Comparison of ENCODE assay signal across 8 cellular contexts in the genomic region with DNA sequence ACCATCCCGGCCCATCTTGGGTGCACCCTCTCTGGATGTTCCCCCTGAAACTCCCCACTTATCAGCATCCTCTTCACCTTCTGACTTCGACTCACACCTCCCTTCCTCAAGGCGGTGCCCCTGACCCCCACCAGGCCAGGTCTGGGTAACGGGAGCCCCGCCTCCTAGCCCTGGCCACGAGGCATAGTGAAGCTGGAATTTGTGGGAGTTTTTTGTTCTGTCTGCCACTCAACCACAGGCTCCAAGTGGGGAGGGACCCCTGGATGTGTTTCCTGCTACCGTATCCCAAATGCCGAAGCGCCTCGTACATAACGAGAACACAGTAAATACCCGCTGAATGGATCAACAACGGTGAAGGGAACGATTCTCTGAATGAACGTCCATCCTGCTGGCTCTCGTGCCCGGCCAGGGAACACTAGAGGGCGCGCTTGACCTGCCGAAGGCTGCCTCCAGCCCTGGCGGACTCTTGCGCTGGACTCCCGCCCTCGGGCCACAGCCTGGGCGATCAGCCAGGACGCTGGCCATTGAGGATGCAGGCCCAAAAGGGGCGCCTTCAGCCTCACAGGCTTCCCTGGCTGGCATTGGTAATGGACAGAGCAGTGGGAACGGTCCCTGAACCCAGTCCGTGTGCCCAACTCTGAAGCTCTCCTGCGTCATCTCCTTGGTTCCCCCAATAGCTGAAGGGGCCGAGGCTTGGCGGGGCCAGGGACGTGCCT. TPM values are rescaled to one million over a fixed set of nuclear protein-coding genes. Genes with fewer than 3 reads are reported as not detected.
DNase-seq lines count a peak whose midpoint lies in the region; ATAC-seq, FAIRE-seq and TF ChIP-seq lines count a peak whose summit lies in the region.

No MANE protein-coding gene starts in this region.

- no peaks in the 10 kb centered on the region for H4K20me1 ChIP-seq in astrocyte (ENCODE audit: insufficient read depth, low read length)

- no peaks in the 10 kb centered on the region for H3K4me1 ChIP-seq in astrocyte (ENCODE audit: insufficient read depth, low read length)

- no peak overlapping the region for H3K27ac Mint-ChIP-seq in T-helper 17 cell
- H3K27ac Mint-ChIP-seq in astrocyte (ENCODE audit: unreplicated experiment): no peak overlapping the region

- peak; percentile 94 for TF ChIP-seq CTCF in LNCAP (IDR thresholded peaks at IDR 0.05)
- peak; percentile 75 for TF ChIP-seq CTCF in astrocyte (IDR thresholded peaks at IDR 0.05; ENCODE audit: insufficient read depth, low read depth, low read length)

- peak overlapping the region; percentile 45 for H3K4me3 Mint-ChIP-seq in T-helper 17 cell
- no peak overlapping the region for H3K4me3 Mint-ChIP-seq in astrocyte (ENCODE audit: unreplicated experiment)

- intact Hi-C loops in sciatic nerve (cut with DNase I): loop anchor here (5.0 kb wide), 1 partner anchor 312 kb away; a partner anchor contains a TSS

- H3K27ac ChIP-seq in astrocyte (ENCODE audit: low read depth, low read length): no peak overlapping the region

- H3K4me1 Mint-ChIP-seq in T-helper 17 cell (peaks cover 6% of the 10 kb centered on the region), astrocyte (ENCODE audit: low read depth, unreplicated experiment) (no peaks in the 10 kb centered on the region)

- peak; percentile 37 for ATAC-seq in T-helper 17 cell
- ATAC-seq in sciatic nerve: peak; percentile 94

- no peaks in the 10 kb centered on the region for H3K27me3 ChIP-seq in astrocyte (ENCODE audit: insufficient read depth, low read length)

- H3K9me3 ChIP-seq in T-helper 17 cell (ENCODE audit: control insufficient read depth, low read length, poor library complexity, severe bottlenecking) (no peaks in the 10 kb centered on the region), astrocyte (ENCODE audit: insufficient read depth, low read depth, low read length) (peaks cover 11% of the 10 kb centered on the region)

- peak overlapping the region; percentile 36 for H2AFZ ChIP-seq in astrocyte (ENCODE audit: low read depth, low read length)

- no peaks in the 10 kb centered on the region for H3K79me2 ChIP-seq in astrocyte (ENCODE audit: insufficient read depth, low read length)

- peak; percentile 57 for DNase-seq in SIG-M5 treated with dmso at 0.1 percent for 504 hours (lab: John Stamatoyannopoulos, UW; ENCODE audit: unreplicated experiment)
- no peak for DNase-seq in SIG-M5 (lab: John Stamatoyannopoulos, UW)
- DNase-seq in T-helper 17 cell: peak in 2 of 3 donors; percentile 16 to 39
- peak; percentile 23 for DNase-seq in astrocyte (ENCODE audit: low read depth)
- DNase-seq in hippocampal formation (lab: John Stamatoyannopoulos, UW): peak; percentile 78 to 87
- peak; percentile 96 for DNase-seq in sciatic nerve (ENCODE audit: low spot score)
- no peak for DNase-seq in HCEC 1CT

- H3K36me3 Mint-ChIP-seq in T-helper 17 cell (ENCODE audit: low read depth) (peaks cover 2% of the 10 kb centered on the region), astrocyte (ENCODE audit: low read depth, unreplicated experiment) (peaks cover 7% of the 10 kb centered on the region)

- H3K9me3 Mint-ChIP-seq in astrocyte (ENCODE audit: unreplicated experiment): peaks cover 4% of the 10 kb centered on the region

- H3K27me3 Mint-ChIP-seq in T-helper 17 cell: peaks cover 42% of the 10 kb centered on the region
- H3K27me3 Mint-ChIP-seq in astrocyte (ENCODE audit: low read depth, unreplicated experiment): peaks cover 61% of the 10 kb centered on the region

- no peak overlapping the region for H3K9ac ChIP-seq in astrocyte (ENCODE audit: low read length)

- peak overlapping the region; percentile 25 for H3K4me2 ChIP-seq in astrocyte (ENCODE audit: low read length)

- no peaks in the 10 kb centered on the region for H3K36me3 ChIP-seq in astrocyte (ENCODE audit: insufficient read depth, low read length)

- no peak overlapping the region for H3K4me3 ChIP-seq in astrocyte (ENCODE audit: insufficient read depth, low read depth, low read length)

- no peak for FAIRE-seq in astrocyte (lab: Jason Lieb, UNC)

RNA-seq across cellular contexts. Expression of a gene that starts 47.3 kb away (rescaled TPM):
- total RNA-seq in T-helper 17 cell (100 to 1,000 TPM in 1 of 2 donors, 10 to 100 TPM in 1; 86.9 to 107 TPM), astrocyte (26.5 and 27.5 TPM in 2 replicates), sciatic nerve (133 TPM)

Comparison
In these comparisons a context has a peak if more than half of its experiments do, and no peak if none do; other contexts are left out.
1. DNase-seq: peak in SIG-M5 treated with dmso at 0.1 percent for 504 hours (single experiment), T-helper 17 cell (2 of 3), astrocyte (single experiment), hippocampal formation (2 of 2) and sciatic nerve (single experiment); none in SIG-M5 (single experiment) and HCEC 1CT (single experiment).